In genomic region chr21:41280115-41280919, GRCh38 we compare ENCODE assay signal across 23 cellular contexts. TPM values are rescaled to one million over a fixed set of nuclear protein-coding genes. Genes with fewer than 3 reads are reported as not detected.
DNase-seq lines count a peak whose midpoint lies in the region; ATAC-seq and TF ChIP-seq lines count a peak whose summit lies in the region.
"Had no signal": no experiment of that assay in that cellular context is flagged by ENCODE, and none has a peak within 500 bp of the region (broad histone marks: within the 10 kb centered on the region; RNA-seq: fewer than 3 reads in every experiment).

No MANE protein-coding gene starts in this region.

- no peaks in the 10 kb centered on the region for H3K9me3 ChIP-seq in mucosa of descending colon
- no peaks in the 10 kb centered on the region for H3K9me3 ChIP-seq in A673 (ENCODE audit: low read depth, low read length, poor library complexity, severe bottlenecking)
- H3K9me3 ChIP-seq: Caco-2, tibial nerve had no signal

- no peaks in the 10 kb centered on the region for H3K27me3 ChIP-seq in A673 (replicated peaks; ENCODE audit: insufficient read depth, low read depth, low read length, poor library complexity)

- BruUV-seq in A673 (replicated peaks; lab: Mats Ljungman, UMichigan): no TSS peak

- intact Hi-C loops in mucosa of descending colon (cut with DNase I, micrococcal nuclease) (loop anchor here in 1 of 2 donors (5.0 kb wide), 1 partner anchor 182 kb away; no protein-coding TSS in a partner anchor), A673 (cut with micrococcal nuclease; ENCODE audit: unreplicated experiment) (loop anchor here (5.0 kb wide), 3 partner anchors 497 to 837 kb away; no protein-coding TSS in a partner anchor)

- TF ChIP-seq CTCF in fibroblast of mammary gland (conservative IDR thresholded peaks at IDR 0.05; ENCODE audit: control insufficient read depth, insufficient read depth, low read depth, low read length) (no peak), mucosa of descending colon (IDR thresholded peaks at IDR 0.05) (no peak), A673 (conservative IDR thresholded peaks at IDR 0.05; ENCODE audit: low read depth, low read length) (no peak)

- POLR2A ChIA-PET in A673 (lab: Charles Lee; ENCODE audit: low non-redundant PET): no interaction called here

- CTCF ChIA-PET in A673 (lab: Charles Lee): no interaction called here

- ATAC-seq in mucosa of descending colon: peak; percentile 68
- no peak for ATAC-seq in HG02852 (IDR thresholded peaks at IDR 0.05; ENCODE audit: unreplicated experiment)
- ATAC-seq: activated CD8-positive, alpha-beta T cell treated with anti-CD3 and anti-CD28 coated beads for 36 hours; HCT116; T-cell had no signal

- H3K4me3 ChIP-seq in fibroblast of mammary gland (ENCODE audit: control insufficient read depth, low read depth, low read length) (no peak overlapping the region), mucosa of descending colon (no peak overlapping the region), A673 (ENCODE audit: low read depth, low read length, poor library complexity, severe bottlenecking) (no peak overlapping the region)
- H3K4me3 ChIP-seq: neural progenitor cell, tibial nerve had no signal

- no peak overlapping the region for H3K27ac ChIP-seq in A673 (ENCODE audit: low read depth, low read length, poor library complexity, severe bottlenecking)
- H3K27ac ChIP-seq: KMS-11, neural progenitor cell, tibial nerve, WERI-Rb-1 had no signal

- H3K4me1 ChIP-seq in mucosa of descending colon (ENCODE audit: low read depth) (no peaks in the 10 kb centered on the region), A673 (ENCODE audit: insufficient read depth, low read length, poor library complexity, severe bottlenecking) (no peaks in the 10 kb centered on the region)
- H3K4me1 ChIP-seq: Caco-2, neural progenitor cell had no signal

- DNase-seq in A172 (ENCODE audit: low spot score): peak; percentile 29
- peak; percentile 78 for DNase-seq in GM03348 (ENCODE audit: low spot score)
- DNase-seq in fibroblast of mammary gland (ENCODE audit: low read depth): peak; percentile 73
- DNase-seq in mucosa of descending colon: no peak
- DNase-seq in activated CD4-positive, alpha-beta T cell treated with anti-CD3 and anti-CD28 coated beads for 48 hours: no peak
- no peak for DNase-seq in iPS-NIHi7 (ENCODE audit: extremely low spot score)
- DNase-seq in A673 (ENCODE audit: low spot score): no peak
- DNase-seq: activated CD8-positive, alpha-beta T cell treated with anti-CD3 and anti-CD28 coated beads for 36 hours; activated T-cell treated with anti-CD3 and anti-CD28 coated beads, Interleukin-2, amount 50 U/mL, for 48 hours; AML-193; Caco-2; kidney; NCI-H2029 treated with DMSO at 0.1 percent for 48 hours; NCI-H524; stimulated activated naive CD4-positive, alpha-beta T cell; T-cell; WERI-Rb-1 had no signal

- H3K36me3 ChIP-seq in mucosa of descending colon (ENCODE audit: low read depth) (no peaks in the 10 kb centered on the region), A673 (ENCODE audit: insufficient read depth, low read length, poor library complexity, severe bottlenecking) (no peaks in the 10 kb centered on the region)
- H3K36me3 ChIP-seq: neural progenitor cell, WERI-Rb-1 had no signal

RNA-seq across cellular contexts. Expression of gene FAM3B, which starts 36.3 kb away (rescaled TPM):
- not detected in 2 replicates for total RNA-seq in A172 (2014; rRNA removed; shearing (Covaris generic))
- 1 to 10 TPM in 1 of 3 donors, under 1 TPM in 1, not detected in 1; 0.70 to 2.3 TPM for total RNA-seq in mucosa of descending colon
- total RNA-seq in A673 (2021): not detected in 2 replicates
- total RNA-seq: activated CD8-positive, alpha-beta T cell treated with anti-CD3 and anti-CD28 coated beads for 36 hours; renal cortical epithelial cell; T-cell; tibial nerve had no signal

Comparison
In these comparisons a context has a peak if more than half of its experiments do, and no peak if none do; other contexts are left out.
1. DNase-seq: peak in A172 (single experiment), GM03348 (single experiment) and fibroblast of mammary gland (single experiment); none in mucosa of descending colon (0 of 3), activated CD4-positive, alpha-beta T cell treated with anti-CD3 and anti-CD28 coated beads for 48 hours (single experiment), iPS-NIHi7 (single experiment) and A673 (single experiment).